In the genomic region with DNA sequence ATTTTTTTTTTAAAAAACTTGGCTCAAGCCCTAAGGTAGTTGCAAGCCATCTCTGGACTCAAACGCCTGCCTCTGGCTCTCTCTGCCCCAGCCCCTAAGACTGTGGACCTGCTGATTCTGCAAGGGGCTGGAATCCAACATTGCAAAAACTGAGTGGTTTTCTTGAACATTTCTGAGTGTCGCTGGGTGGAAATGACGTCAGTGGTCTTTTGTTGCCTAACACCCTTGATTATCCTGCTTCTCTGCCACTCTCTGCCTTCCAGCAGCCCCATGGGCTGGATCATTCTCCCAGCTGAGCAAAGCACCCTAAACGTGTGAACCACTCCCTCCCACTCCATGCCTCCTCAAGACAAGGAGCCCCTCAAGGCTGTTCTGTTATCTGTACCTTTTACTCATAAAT, we compare ENCODE assay signal across 1 cellular context.
TF ChIP-seq lines count a peak whose summit lies in the region.

No MANE protein-coding gene starts in this region.

TF ChIP-seq in K562, 482 proteins besides CTCF, POLR2A, EP300 and RAD21:
- TF ChIP-seq ATF7 (IDR thresholded peaks at IDR 0.05) (peak; percentile 30; the same call in 1 of the 2 replicates), SIN3B (IDR thresholded peaks at IDR 0.05; ENCODE audit: low read depth) (no peak), SMC3 (conservative IDR thresholded peaks at IDR 0.05; ENCODE audit: insufficient read depth, low read depth, low read length) (no peak), CREM (IDR thresholded peaks at IDR 0.05; ENCODE audit: low read depth) (0 out of 2 replicates have a peak, but pooled peaks have one; percentile 17), HDAC6 (IDR thresholded peaks at IDR 0.05; ENCODE audit: low read depth, low read length) (no peak)
- TF ChIP-seq, protein P1, sequence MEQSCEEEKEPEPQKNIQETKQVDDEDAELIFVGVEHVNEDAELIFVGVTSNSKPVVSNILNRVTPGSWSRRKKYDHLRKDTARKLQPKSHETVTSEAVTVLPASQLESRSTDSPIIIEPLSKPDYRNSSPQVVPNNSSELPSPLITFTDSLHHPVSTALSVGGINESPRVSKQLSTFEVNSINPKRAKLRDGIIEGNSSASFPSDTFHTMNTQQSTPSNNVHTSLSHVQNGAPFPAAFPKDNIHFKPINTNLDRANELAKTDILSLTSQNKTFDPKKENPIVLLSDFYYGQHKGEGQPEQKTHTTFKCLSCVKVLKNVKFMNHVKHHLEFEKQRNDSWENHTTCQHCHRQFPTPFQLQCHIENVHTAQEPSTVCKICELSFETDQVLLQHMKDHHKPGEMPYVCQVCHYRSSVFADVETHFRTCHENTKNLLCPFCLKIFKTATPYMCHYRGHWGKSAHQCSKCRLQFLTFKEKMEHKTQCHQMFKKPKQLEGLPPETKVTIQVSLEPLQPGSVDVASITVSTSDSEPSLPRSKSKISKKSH (CRISPR knock-in tag; IDR thresholded peaks at IDR 0.05): no peak
